Comparison of ENCODE assay signal across 20 cellular contexts in the genomic region with DNA sequence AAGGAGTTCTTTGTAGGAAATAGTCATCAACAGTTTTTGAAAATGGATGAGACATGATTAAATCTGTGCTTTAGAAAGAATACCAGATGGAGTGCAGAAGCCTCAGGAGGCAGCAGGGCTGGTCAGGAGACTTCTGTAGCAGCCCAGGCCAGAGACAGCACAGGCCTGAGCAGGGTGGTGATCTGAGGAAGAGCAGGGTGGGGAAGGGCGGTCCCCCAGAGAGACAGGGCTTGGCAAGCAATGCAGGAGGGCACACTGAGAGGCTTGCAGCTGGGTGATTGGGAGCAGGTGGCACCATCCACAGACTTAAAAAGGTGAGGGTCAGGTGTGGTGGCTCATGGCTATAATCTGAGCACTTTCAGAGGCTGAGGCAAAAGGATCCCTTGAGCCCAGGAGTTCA. TPM values are rescaled to one million over a fixed set of nuclear protein-coding genes. Genes with fewer than 3 reads are reported as not detected.
"Had no signal": no experiment of that assay in that cellular context is flagged by ENCODE, and none has a peak within 500 bp of the region (broad histone marks: within the 10 kb centered on the region; RNA-seq: fewer than 3 reads in every experiment).

No MANE protein-coding gene starts in this region.

- H3K27me3 ChIP-seq: brain microvascular endothelial cell, gastroesophageal sphincter, ovary, right lobe of liver, thyroid gland had no signal

- H3K4me3 ChIP-seq: esophagus muscularis mucosa, gastroesophageal sphincter, heart left ventricle, ovary, right lobe of liver, thyroid gland had no signal

- H3K9me3 Mint-ChIP-seq: activated T-cell treated with anti-CD3 and anti-CD28 coated beads, Interleukin-2, amount 50 U/mL, for 24 hours had no signal

- H3K4me3 Mint-ChIP-seq: activated T-cell treated with anti-CD3 and anti-CD28 coated beads, Interleukin-2, amount 50 U/mL, for 24 hours had no signal

- H3K9me3 ChIP-seq: esophagus muscularis mucosa, gastroesophageal sphincter, heart left ventricle, ovary, right lobe of liver, SK-N-SH, thyroid gland had no signal

- H3K27ac ChIP-seq: brain microvascular endothelial cell, esophagus muscularis mucosa, gastroesophageal sphincter, heart left ventricle, ovary, right lobe of liver, thyroid gland had no signal

- ATAC-seq: activated CD4-positive, CD25-positive, alpha-beta regulatory T cell treated with anti-CD3 and anti-CD28 coated beads, Interleukin-2, amount 50 U/mL, for 24 hours; gastroesophageal sphincter; heart left ventricle; left lobe of liver; right lobe of liver had no signal

- DNase-seq: activated effector memory CD4-positive, alpha-beta T cell treated with Interleukin-2 at 50 U/mL for 16 hours; activated naive CD4-positive, alpha-beta T cell treated with anti-CD3 and anti-CD28 coated beads, Interleukin-2, amount 50 U/mL, for 16 hours; activated T-cell treated with anti-CD3 and anti-CD28 coated beads, Interleukin-2, amount 50 U/mL, for 24 hours; aorta; brain microvascular endothelial cell; cortex of kidney; effector CD4-positive, alpha-beta T cell; heart left ventricle; kidney; ovary; right lobe of liver; SK-N-SH; stimulated activated CD4-positive, alpha-beta T cell treated with anti-CD3 and anti-CD28 coated beads, Interleukin-4, amount 100 ng/mL, for 24 hours; stimulated activated naive CD4-positive, alpha-beta T cell; T1000; thyroid gland had no signal

- H3K27me3 Mint-ChIP-seq: activated T-cell treated with anti-CD3 and anti-CD28 coated beads, Interleukin-2, amount 50 U/mL, for 24 hours had no signal

- H3K4me1 ChIP-seq: right lobe of liver had no signal

- H3K36me3 ChIP-seq: brain microvascular endothelial cell, esophagus muscularis mucosa, gastroesophageal sphincter, heart left ventricle, ovary, right lobe of liver, thyroid gland had no signal

RNA-seq across cellular contexts. Expression of a gene that starts 4.3 kb away (rescaled TPM):
- total RNA-seq: aorta, gastroesophageal sphincter, left lobe of liver, right lobe of liver had no signal
